Comparison of ENCODE assay signal across 1 cellular context in the genomic region with DNA sequence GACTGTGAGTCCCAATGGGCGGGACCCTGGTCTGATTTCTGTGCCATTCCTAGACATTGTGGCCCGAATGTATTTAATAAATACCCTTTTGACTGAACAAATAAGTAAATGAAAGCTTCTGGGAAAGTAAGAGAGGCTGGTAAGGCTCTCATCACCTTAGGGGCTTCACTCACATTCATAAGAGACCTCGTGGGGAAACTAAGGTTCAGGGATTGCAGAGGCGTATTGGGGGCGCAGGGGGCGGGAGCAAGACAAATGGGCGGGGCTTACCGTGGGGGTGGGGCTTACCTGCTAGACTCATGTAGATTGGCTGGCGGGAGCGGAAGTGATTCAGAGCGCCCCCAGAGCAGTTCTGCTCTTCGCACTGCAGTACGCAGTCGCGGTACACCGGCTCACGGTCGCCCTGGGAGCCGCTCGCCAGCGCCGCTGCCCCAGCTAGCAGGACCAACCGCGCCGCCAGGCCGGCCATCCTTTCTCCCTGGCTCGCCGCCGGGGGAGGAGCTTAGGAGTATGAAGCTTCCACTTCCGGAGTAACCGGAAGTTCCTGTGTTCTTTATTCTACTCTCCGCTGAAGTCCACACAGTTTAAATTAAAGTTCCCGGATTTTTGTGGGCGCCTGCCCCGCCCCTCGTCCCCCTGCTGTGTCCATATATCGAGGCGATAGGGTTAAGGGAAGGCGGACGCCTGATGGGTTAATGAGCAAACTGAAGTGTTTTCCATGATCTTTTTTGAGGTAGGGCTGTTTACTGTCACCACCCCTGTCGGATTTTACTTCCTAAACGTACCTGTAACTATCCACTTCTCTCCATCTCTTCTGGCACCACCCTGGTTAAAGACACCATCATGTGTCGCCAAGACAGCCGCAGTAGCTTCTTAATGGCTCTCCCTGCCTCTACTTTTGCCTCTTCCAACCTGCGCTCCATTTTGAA.
A peak's percentile ranks its signal among the peaks of the same experiment; 100 is the strongest.
TF ChIP-seq lines count a peak whose summit lies in the region.

A gene with protein sequence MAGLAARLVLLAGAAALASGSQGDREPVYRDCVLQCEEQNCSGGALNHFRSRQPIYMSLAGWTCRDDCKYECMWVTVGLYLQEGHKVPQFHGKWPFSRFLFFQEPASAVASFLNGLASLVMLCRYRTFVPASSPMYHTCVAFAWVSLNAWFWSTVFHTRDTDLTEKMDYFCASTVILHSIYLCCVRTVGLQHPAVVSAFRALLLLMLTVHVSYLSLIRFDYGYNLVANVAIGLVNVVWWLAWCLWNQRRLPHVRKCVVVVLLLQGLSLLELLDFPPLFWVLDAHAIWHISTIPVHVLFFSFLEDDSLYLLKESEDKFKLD (minus strand): TSS at position 512 of the 929 bp plus-strand sequence. CDS start 43 bp downstream, at position 469.

TF ChIP-seq in HepG2, 621 proteins besides CTCF, POLR2A, EP300 and RAD21 (continued from another document and continues in another):
- TF ChIP-seq, protein P1, sequence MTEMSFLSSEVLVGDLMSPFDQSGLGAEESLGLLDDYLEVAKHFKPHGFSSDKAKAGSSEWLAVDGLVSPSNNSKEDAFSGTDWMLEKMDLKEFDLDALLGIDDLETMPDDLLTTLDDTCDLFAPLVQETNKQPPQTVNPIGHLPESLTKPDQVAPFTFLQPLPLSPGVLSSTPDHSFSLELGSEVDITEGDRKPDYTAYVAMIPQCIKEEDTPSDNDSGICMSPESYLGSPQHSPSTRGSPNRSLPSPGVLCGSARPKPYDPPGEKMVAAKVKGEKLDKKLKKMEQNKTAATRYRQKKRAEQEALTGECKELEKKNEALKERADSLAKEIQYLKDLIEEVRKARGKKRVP (CRISPR knock-in tag; IDR thresholded peaks at IDR 0.05): peak; percentile 31 to 39; a peak in 1 of 4 replicates
- TF ChIP-seq SAP130 (CRISPR knock-in tag; IDR thresholded peaks at IDR 0.05; ENCODE audit: low read depth) (peak; percentile 90), ATF7 (IDR thresholded peaks at IDR 0.05) (no peak), ATF7 (CRISPR knock-in tag; IDR thresholded peaks at IDR 0.05) (no peak), ZSCAN30 (CRISPR knock-in tag; IDR thresholded peaks at IDR 0.05) (no peak), PAX8 (CRISPR knock-in tag; IDR thresholded peaks at IDR 0.05; ENCODE audit: borderline replicate concordance) (no peak), CREM (IDR thresholded peaks at IDR 0.05) (peak; percentile 59; the same call in 1 of the 2 replicates), CREM (CRISPR knock-in tag; IDR thresholded peaks at IDR 0.05) (no peak), ZNF672 (CRISPR knock-in tag; IDR thresholded peaks at IDR 0.05) (no peak), MEIS1 (CRISPR knock-in tag; IDR thresholded peaks at IDR 0.05; ENCODE audit: borderline replicate concordance) (0 out of 2 replicates have a peak, but pooled peaks have one; percentile 14), MED13 (CRISPR knock-in tag; IDR thresholded peaks at IDR 0.05) (no peak; the same call in 1 of the 2 replicates), FOSL1 (CRISPR knock-in tag; IDR thresholded peaks at IDR 0.05; ENCODE audit: borderline replicate concordance) (no peak), ZNF354B (CRISPR knock-in tag; IDR thresholded peaks at IDR 0.05) (peak; percentile 63; the same call in 1 of the 2 replicates), HDAC1 (CRISPR knock-in tag; IDR thresholded peaks at IDR 0.05) (no peak; the same call in 1 of the 2 replicates), ZNF282 (IDR thresholded peaks at IDR 0.05; ENCODE audit: partially characterized antibody) (no peak), ZNF678 (CRISPR knock-in tag; IDR thresholded peaks at IDR 0.05) (peak; percentile 65; the same call in 1 of the 2 replicates), NFKBIZ (CRISPR knock-in tag; IDR thresholded peaks at IDR 0.05) (peak; percentile 29; the same call in 1 of the 2 replicates), MXI1 (IDR thresholded peaks at IDR 0.05; ENCODE audit: borderline replicate concordance, low read depth, low read length) (0 out of 3 replicates have a peak, but pooled peaks have one; percentile 64), CREB1 (IDR thresholded peaks at IDR 0.05) (no peak), CREB1 (CRISPR knock-in tag; IDR thresholded peaks at IDR 0.05) (peak; percentile 65), ZNF75D (CRISPR knock-in tag; IDR thresholded peaks at IDR 0.05; ENCODE audit: borderline replicate concordance) (no peak)
- TF ChIP-seq, protein P2, sequence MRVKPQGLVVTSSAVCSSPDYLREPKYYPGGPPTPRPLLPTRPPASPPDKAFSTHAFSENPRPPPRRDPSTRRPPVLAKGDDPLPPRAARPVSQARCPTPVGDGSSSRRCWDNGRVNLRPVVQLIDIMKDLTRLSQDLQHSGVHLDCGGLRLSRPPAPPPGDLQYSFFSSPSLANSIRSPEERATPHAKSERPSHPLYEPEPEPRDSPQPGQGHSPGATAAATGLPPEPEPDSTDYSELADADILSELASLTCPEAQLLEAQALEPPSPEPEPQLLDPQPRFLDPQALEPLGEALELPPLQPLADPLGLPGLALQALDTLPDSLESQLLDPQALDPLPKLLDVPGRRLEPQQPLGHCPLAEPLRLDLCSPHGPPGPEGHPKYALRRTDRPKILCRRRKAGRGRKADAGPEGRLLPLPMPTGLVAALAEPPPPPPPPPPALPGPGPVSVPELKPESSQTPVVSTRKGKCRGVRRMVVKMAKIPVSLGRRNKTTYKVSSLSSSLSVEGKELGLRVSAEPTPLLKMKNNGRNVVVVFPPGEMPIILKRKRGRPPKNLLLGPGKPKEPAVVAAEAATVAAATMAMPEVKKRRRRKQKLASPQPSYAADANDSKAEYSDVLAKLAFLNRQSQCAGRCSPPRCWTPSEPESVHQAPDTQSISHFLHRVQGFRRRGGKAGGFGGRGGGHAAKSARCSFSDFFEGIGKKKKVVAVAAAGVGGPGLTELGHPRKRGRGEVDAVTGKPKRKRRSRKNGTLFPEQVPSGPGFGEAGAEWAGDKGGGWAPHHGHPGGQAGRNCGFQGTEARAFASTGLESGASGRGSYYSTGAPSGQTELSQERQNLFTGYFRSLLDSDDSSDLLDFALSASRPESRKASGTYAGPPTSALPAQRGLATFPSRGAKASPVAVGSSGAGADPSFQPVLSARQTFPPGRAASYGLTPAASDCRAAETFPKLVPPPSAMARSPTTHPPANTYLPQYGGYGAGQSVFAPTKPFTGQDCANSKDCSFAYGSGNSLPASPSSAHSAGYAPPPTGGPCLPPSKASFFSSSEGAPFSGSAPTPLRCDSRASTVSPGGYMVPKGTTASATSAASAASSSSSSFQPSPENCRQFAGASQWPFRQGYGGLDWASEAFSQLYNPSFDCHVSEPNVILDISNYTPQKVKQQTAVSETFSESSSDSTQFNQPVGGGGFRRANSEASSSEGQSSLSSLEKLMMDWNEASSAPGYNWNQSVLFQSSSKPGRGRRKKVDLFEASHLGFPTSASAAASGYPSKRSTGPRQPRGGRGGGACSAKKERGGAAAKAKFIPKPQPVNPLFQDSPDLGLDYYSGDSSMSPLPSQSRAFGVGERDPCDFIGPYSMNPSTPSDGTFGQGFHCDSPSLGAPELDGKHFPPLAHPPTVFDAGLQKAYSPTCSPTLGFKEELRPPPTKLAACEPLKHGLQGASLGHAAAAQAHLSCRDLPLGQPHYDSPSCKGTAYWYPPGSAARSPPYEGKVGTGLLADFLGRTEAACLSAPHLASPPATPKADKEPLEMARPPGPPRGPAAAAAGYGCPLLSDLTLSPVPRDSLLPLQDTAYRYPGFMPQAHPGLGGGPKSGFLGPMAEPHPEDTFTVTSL (CRISPR knock-in tag; IDR thresholded peaks at IDR 0.05; ENCODE audit: borderline replicate concordance): no peak; the same call in 1 of the 2 replicates
- TF ChIP-seq, protein P3, sequence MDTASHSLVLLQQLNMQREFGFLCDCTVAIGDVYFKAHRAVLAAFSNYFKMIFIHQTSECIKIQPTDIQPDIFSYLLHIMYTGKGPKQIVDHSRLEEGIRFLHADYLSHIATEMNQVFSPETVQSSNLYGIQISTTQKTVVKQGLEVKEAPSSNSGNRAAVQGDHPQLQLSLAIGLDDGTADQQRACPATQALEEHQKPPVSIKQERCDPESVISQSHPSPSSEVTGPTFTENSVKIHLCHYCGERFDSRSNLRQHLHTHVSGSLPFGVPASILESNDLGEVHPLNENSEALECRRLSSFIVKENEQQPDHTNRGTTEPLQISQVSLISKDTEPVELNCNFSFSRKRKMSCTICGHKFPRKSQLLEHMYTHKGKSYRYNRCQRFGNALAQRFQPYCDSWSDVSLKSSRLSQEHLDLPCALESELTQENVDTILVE (CRISPR knock-in tag; IDR thresholded peaks at IDR 0.05): peak; percentile 99
- TF ChIP-seq, protein P4, sequence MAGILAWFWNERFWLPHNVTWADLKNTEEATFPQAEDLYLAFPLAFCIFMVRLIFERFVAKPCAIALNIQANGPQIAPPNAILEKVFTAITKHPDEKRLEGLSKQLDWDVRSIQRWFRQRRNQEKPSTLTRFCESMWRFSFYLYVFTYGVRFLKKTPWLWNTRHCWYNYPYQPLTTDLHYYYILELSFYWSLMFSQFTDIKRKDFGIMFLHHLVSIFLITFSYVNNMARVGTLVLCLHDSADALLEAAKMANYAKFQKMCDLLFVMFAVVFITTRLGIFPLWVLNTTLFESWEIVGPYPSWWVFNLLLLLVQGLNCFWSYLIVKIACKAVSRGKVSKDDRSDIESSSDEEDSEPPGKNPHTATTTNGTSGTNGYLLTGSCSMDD (CRISPR knock-in tag; IDR thresholded peaks at IDR 0.05): no peak
- TF ChIP-seq, protein P5, sequence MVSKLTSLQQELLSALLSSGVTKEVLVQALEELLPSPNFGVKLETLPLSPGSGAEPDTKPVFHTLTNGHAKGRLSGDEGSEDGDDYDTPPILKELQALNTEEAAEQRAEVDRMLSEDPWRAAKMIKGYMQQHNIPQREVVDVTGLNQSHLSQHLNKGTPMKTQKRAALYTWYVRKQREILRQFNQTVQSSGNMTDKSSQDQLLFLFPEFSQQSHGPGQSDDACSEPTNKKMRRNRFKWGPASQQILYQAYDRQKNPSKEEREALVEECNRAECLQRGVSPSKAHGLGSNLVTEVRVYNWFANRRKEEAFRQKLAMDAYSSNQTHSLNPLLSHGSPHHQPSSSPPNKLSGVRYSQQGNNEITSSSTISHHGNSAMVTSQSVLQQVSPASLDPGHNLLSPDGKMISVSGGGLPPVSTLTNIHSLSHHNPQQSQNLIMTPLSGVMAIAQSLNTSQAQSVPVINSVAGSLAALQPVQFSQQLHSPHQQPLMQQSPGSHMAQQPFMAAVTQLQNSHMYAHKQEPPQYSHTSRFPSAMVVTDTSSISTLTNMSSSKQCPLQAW (CRISPR knock-in tag; IDR thresholded peaks at IDR 0.05): peak; percentile 80; the same call in 1 of the 2 replicates
- TF ChIP-seq, protein P6, sequence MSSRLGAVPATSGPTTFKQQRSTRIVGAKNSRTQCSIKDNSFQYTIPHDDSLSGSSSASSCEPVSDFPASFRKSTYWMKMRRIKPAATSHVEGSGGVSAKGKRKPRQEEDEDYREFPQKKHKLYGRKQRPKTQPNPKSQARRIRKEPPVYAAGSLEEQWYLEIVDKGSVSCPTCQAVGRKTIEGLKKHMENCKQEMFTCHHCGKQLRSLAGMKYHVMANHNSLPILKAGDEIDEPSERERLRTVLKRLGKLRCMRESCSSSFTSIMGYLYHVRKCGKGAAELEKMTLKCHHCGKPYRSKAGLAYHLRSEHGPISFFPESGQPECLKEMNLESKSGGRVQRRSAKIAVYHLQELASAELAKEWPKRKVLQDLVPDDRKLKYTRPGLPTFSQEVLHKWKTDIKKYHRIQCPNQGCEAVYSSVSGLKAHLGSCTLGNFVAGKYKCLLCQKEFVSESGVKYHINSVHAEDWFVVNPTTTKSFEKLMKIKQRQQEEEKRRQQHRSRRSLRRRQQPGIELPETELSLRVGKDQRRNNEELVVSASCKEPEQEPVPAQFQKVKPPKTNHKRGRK (CRISPR knock-in tag; IDR thresholded peaks at IDR 0.05): no peak
- TF ChIP-seq, protein P7, sequence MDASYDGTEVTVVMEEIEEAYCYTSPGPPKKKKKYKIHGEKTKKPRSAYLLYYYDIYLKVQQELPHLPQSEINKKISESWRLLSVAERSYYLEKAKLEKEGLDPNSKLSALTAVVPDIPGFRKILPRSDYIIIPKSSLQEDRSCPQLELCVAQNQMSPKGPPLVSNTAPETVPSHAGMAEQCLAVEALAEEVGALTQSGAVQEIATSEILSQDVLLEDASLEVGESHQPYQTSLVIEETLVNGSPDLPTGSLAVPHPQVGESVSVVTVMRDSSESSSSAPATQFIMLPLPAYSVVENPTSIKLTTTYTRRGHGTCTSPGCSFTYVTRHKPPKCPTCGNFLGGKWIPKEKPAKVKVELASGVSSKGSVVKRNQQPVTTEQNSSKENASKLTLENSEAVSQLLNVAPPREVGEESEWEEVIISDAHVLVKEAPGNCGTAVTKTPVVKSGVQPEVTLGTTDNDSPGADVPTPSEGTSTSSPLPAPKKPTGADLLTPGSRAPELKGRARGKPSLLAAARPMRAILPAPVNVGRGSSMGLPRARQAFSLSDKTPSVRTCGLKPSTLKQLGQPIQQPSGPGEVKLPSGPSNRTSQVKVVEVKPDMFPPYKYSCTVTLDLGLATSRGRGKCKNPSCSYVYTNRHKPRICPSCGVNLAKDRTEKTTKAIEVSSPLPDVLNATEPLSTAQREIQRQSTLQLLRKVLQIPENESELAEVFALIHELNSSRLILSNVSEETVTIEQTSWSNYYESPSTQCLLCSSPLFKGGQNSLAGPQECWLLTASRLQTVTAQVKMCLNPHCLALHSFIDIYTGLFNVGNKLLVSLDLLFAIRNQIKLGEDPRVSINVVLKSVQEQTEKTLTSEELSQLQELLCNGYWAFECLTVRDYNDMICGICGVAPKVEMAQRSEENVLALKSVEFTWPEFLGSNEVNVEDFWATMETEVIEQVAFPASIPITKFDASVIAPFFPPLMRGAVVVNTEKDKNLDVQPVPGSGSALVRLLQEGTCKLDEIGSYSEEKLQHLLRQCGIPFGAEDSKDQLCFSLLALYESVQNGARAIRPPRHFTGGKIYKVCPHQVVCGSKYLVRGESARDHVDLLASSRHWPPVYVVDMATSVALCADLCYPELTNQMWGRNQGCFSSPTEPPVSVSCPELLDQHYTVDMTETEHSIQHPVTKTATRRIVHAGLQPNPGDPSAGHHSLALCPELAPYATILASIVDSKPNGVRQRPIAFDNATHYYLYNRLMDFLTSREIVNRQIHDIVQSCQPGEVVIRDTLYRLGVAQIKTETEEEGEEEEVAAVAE (CRISPR knock-in tag; IDR thresholded peaks at IDR 0.05; ENCODE audit: borderline replicate concordance): no peak
- TF ChIP-seq, protein P8, sequence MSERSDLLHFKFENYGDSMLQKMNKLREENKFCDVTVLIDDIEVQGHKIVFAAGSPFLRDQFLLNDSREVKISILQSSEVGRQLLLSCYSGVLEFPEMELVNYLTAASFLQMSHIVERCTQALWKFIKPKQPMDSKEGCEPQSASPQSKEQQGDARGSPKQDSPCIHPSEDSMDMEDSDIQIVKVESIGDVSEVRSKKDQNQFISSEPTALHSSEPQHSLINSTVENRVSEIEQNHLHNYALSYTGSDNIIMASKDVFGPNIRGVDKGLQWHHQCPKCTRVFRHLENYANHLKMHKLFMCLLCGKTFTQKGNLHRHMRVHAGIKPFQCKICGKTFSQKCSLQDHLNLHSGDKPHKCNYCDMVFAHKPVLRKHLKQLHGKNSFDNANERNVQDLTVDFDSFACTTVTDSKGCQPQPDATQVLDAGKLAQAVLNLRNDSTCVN (CRISPR knock-in tag; IDR thresholded peaks at IDR 0.05; ENCODE audit: borderline replicate concordance): 0 out of 2 replicates have a peak, but pooled peaks have one; percentile 21
- TF ChIP-seq, protein P9, sequence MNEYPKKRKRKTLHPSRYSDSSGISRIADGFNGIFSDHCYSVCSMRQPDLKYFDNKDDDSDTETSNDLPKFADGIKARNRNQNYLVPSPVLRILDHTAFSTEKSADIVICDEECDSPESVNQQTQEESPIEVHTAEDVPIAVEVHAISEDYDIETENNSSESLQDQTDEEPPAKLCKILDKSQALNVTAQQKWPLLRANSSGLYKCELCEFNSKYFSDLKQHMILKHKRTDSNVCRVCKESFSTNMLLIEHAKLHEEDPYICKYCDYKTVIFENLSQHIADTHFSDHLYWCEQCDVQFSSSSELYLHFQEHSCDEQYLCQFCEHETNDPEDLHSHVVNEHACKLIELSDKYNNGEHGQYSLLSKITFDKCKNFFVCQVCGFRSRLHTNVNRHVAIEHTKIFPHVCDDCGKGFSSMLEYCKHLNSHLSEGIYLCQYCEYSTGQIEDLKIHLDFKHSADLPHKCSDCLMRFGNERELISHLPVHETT (CRISPR knock-in tag; conservative IDR thresholded peaks at IDR 0.05): peak; percentile 98
